ENCODE assay signal across 21 cellular contexts in the genomic region with DNA sequence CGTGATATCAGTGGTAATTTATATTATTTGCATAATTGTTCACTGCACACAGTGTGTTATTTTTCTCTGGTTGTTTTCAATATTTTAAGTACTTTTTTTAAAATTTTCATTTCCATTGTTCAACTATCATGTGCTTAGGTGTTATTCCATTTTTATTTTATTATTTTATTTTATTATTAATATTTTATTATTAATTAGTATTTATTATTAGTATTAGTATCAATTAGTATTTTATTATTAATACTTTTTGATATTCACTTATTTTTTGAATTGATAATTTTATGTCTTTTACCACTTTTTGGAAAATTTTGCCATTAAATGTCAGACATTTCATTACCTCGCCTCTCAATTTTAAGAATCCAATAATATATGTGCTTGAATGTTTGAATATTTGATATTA.
"Had no signal": no experiment of that assay in that cellular context is flagged by ENCODE, and none has a peak within 500 bp of the region (broad histone marks: within the 10 kb centered on the region; RNA-seq: fewer than 3 reads in every experiment).

No MANE protein-coding gene starts in this region.

- H3K27me3 ChIP-seq: SJCRH30 had no signal

- DNase-seq: KBM-7, NCI-H1092, NCI-H1105 treated with DMSO at 0.1 percent for 48 hours, NCI-H1417 treated with DMSO at 0.1 percent for 48 hours, NCI-H146, NCI-H1694 treated with DMSO at 0.1 percent for 48 hours, NCI-H1930, NCI-H2081, NCI-H2107, NCI-H2227 treated with DMSO at 0.1 percent for 48 hours, NCI-H524, NCI-H526 treated with DMSO at 0.1 percent for 48 hours, NCI-H748 treated with DMSO at 0.1 percent for 48 hours, PC-3, SHP77 treated with DMSO at 0.1 percent for 48 hours, SJCRH30 had no signal

- H3K9me3 ChIP-seq: SJCRH30 had no signal

- H3K27ac ChIP-seq: HL-60, SJCRH30 had no signal

- FAIRE-seq: HTR-8/SVneo had no signal

- ATAC-seq: Panc1, PC-3, Right ventricle myocardium inferior, SK-N-SH treated with all-trans-retinoic acid at 6 μM for 48 hours had no signal

- H3K4me3 ChIP-seq: SJCRH30 had no signal

- H3K4me1 ChIP-seq: SJCRH30 had no signal

- H3K36me3 ChIP-seq: SJCRH30 had no signal
